ENCODE assay signal across 11 cellular contexts in the genomic region with DNA sequence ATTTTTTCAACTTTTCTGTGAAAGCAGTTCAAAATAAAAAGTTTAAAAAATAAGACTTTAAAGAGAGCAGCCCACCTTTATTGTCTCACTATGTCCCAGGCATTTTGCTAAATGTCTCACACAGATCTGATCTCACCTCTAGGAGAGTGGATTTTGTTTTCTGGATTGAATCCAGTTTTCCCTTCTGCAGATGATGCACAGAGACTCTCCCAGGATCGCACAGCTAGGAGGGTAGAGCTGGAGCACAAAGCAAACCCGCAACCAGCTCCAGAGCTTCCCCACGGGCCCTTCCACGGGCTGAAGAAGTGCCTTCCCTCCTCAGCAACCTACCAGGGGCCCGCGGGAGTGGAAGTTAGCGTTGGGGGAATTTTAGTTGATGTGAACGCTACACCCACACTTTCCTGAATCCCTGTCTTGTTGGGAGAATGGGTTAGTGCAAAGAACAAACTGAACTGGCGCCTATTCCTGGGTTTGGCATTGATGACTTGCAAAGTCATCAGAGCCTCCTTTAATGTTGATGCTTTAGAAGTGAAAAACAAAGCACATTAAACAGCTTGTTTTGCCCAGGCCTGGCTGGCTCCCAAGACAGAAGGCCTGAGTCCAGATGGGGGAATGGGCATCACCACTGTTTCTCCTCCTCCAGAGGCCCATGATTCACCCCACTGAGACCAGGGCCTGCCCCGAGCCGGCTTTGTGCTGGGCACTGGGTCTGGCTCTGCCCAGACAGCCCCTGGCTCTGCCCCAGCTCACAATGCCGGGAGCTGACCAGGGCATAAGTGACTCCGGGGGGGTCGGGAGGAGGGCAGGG. TPM values are rescaled to one million over a fixed set of nuclear protein-coding genes. Genes with fewer than 3 reads are reported as not detected.
DNase-seq lines count a peak whose midpoint lies in the region; ATAC-seq and TF ChIP-seq lines count a peak whose summit lies in the region.
"Had no signal": no experiment of that assay in that cellular context is flagged by ENCODE, and none has a peak within 500 bp of the region (broad histone marks: within the 10 kb centered on the region; RNA-seq: fewer than 3 reads in every experiment).

No MANE protein-coding gene starts in this region.

- DNase-seq in LHCN-M2 (ENCODE audit: low read depth) (peak; percentile 81), left lobe of liver (ENCODE audit: low spot score) (no peak), thoracic aorta (ENCODE audit: low spot score) (no peak), NCI-H187 treated with DMSO at 0.1 percent for 48 hours (lab: John Stamatoyannopoulos, UW) (no peak), NCI-H2196 (lab: John Stamatoyannopoulos, UW; ENCODE audit: unreplicated experiment) (no peak)
- DNase-seq: activated naive CD4-positive, alpha-beta T cell; gastrocnemius medialis; GF-D8 had no signal

- H3K9me3 ChIP-seq in thoracic aorta: no peaks in the 10 kb centered on the region
- H3K9me3 ChIP-seq: gastrocnemius medialis had no signal

- no peak for TF ChIP-seq CTCF in thoracic aorta (IDR thresholded peaks at IDR 0.05)

- no peaks in the 10 kb centered on the region for H3K36me3 ChIP-seq in thoracic aorta
- H3K36me3 ChIP-seq: gastrocnemius medialis had no signal

- H3K4me1 ChIP-seq in thoracic aorta (ENCODE audit: control insufficient read depth in 1 of 2, low read depth in 2 of 2): peaks cover 19 to 50% of the 10 kb centered on the region in 2 donors

- H3K27ac ChIP-seq in cingulate gyrus (ENCODE audit: low read depth, low read length) (peak overlapping the region; percentile 89), thoracic aorta (peak overlapping the region; percentile 60 to 79)

- peak overlapping the region; percentile 38 for H3K4me3 ChIP-seq in thoracic aorta
- H3K4me3 ChIP-seq: gastrocnemius medialis had no signal

- H3K27me3 ChIP-seq in thoracic aorta (replicated peaks; ENCODE audit: insufficient read depth): no peaks in the 10 kb centered on the region

- peak; percentile 23 for ATAC-seq in left lobe of liver
- peak; percentile 76 for ATAC-seq in thoracic aorta (ENCODE audit: insufficient number of reproducible peaks, low FRiP score, low read depth)
- ATAC-seq in HG03457 (IDR thresholded peaks at IDR 0.05; ENCODE audit: unreplicated experiment): no peak
- no peak for ATAC-seq in HG03442 (IDR thresholded peaks at IDR 0.05; ENCODE audit: unreplicated experiment)

RNA-seq across cellular contexts. Expression of a gene that starts 6.0 kb away (rescaled TPM):
- total RNA-seq in LHCN-M2 (2014; rRNA removed): 13.5 and 22.2 TPM in 2 replicates
- 10.0 TPM for polyA plus RNA-seq in LHCN-M2 (2012)
- 10.5 TPM for total RNA-seq in left lobe of liver
- 10 to 100 TPM; 59.5 to 77.3 TPM for total RNA-seq in thoracic aorta

Comparison
In these comparisons a context has a peak if more than half of its experiments do, and no peak if none do; other contexts are left out.
1. ATAC-seq: peak in left lobe of liver (single experiment) and thoracic aorta (single experiment); none in HG03457 (single experiment) and HG03442 (single experiment).